Comparison of ENCODE assay signal across 24 cellular contexts in the genomic region with DNA sequence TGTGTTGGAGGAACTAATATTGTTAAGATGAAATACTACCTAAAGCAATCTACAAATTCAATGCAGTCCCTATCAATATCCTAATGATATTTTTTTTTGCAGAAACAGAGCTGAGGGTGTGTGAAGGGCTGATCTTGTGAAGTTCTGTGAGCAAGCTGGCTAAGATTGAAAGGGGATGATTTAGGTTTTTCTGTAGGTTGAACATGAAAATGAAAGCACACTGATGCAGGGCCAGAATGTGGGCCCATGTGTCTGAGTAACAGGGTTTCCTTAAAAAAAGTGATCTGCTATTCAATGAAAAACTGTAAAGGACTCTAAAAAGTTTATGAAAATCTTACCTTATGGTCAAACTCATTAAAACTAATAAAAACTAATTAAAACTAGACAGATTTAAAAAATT. TPM values are rescaled to one million over a fixed set of nuclear protein-coding genes. Genes with fewer than 3 reads are reported as not detected.
DNase-seq lines count a peak whose midpoint lies in the region; ATAC-seq and TF ChIP-seq lines count a peak whose summit lies in the region.
"Had no signal": no experiment of that assay in that cellular context is flagged by ENCODE, and none has a peak within 500 bp of the region (broad histone marks: within the 10 kb centered on the region; RNA-seq: fewer than 3 reads in every experiment).

No MANE protein-coding gene starts in this region.

- BruUV-seq in Calu3 (replicated peaks; lab: Mats Ljungman, UMichigan): no TSS peak

- no peak overlapping the region for H3K9ac ChIP-seq in BLaER1
- H3K9ac ChIP-seq in MM.1S (ENCODE audit: low read length): no peak overlapping the region

- H3K36me3 Mint-ChIP-seq in Calu3 (ENCODE audit: insufficient read depth, unreplicated experiment): peaks cover 9% of the 10 kb centered on the region
- H3K36me3 Mint-ChIP-seq in activated naive CD8-positive, alpha-beta T cell treated with anti-CD3 and anti-CD28 coated beads, Interleukin-2, amount 50 U/mL, for 24 hours (ENCODE audit: low read depth): no peaks in the 10 kb centered on the region
- peaks cover 0 to 7% of the 10 kb centered on the region in 2 donors for H3K36me3 Mint-ChIP-seq in activated T-cell treated with anti-CD3 and anti-CD28 coated beads, Interleukin-2, amount 50 U/mL, for 72 hours (ENCODE audit: insufficient read depth in 2 of 2)

- H3K4me3 ChIP-seq in BLaER1: no peak overlapping the region
- H3K4me3 ChIP-seq in MM.1S (ENCODE audit: low read length): no peak overlapping the region
- no peak overlapping the region for H3K4me3 ChIP-seq in mucosa of descending colon
- H3K4me3 ChIP-seq: A549, MG63 had no signal

- H3K9me3 ChIP-seq in BLaER1 (peaks cover 28% of the 10 kb centered on the region), MM.1S (replicated peaks; ENCODE audit: insufficient read depth, low read length) (no peaks in the 10 kb centered on the region), mucosa of descending colon (no peaks in the 10 kb centered on the region)
- H3K9me3 ChIP-seq: A549, BE2C, MG63 had no signal

- CTCF ChIA-PET in Calu3 (lab: Charles Lee): no interaction called here

- no peaks in the 10 kb centered on the region for H3K27me3 Mint-ChIP-seq in Calu3 (ENCODE audit: unreplicated experiment)
- H3K27me3 Mint-ChIP-seq in activated naive CD8-positive, alpha-beta T cell treated with anti-CD3 and anti-CD28 coated beads, Interleukin-2, amount 50 U/mL, for 24 hours: no peaks in the 10 kb centered on the region
- H3K27me3 Mint-ChIP-seq in activated T-cell treated with anti-CD3 and anti-CD28 coated beads, Interleukin-2, amount 50 U/mL, for 72 hours (ENCODE audit: low read depth): no peaks in the 10 kb centered on the region
- H3K27me3 Mint-ChIP-seq: CD4-positive, alpha-beta T cell had no signal

- peaks cover 3% of the 10 kb centered on the region for H3K9me3 Mint-ChIP-seq in Calu3 (ENCODE audit: low read depth, unreplicated experiment)
- no peaks in the 10 kb centered on the region for H3K9me3 Mint-ChIP-seq in activated naive CD8-positive, alpha-beta T cell treated with anti-CD3 and anti-CD28 coated beads, Interleukin-2, amount 50 U/mL, for 24 hours
- peaks cover 0 to 5% of the 10 kb centered on the region in 2 donors for H3K9me3 Mint-ChIP-seq in activated T-cell treated with anti-CD3 and anti-CD28 coated beads, Interleukin-2, amount 50 U/mL, for 72 hours
- H3K9me3 Mint-ChIP-seq: CD4-positive, alpha-beta T cell had no signal

- peaks cover 68% of the 10 kb centered on the region for H3K4me1 Mint-ChIP-seq in Calu3 (ENCODE audit: low read depth, unreplicated experiment)
- peaks cover 12% of the 10 kb centered on the region for H3K4me1 Mint-ChIP-seq in activated naive CD8-positive, alpha-beta T cell treated with anti-CD3 and anti-CD28 coated beads, Interleukin-2, amount 50 U/mL, for 24 hours
- peaks cover 24% of the 10 kb centered on the region for H3K4me1 Mint-ChIP-seq in activated T-cell treated with anti-CD3 and anti-CD28 coated beads, Interleukin-2, amount 50 U/mL, for 72 hours (ENCODE audit: low read depth)

- peaks cover 40% of the 10 kb centered on the region; the same call in 1 of the 2 replicates for H4K20me1 ChIP-seq in BLaER1
- no peaks in the 10 kb centered on the region for H4K20me1 ChIP-seq in MM.1S (ENCODE audit: insufficient read depth, low read length)

- H3K27ac ChIP-seq in BLaER1 (no peak overlapping the region), MM.1S (ENCODE audit: low read length) (no peak overlapping the region)

- H3K79me2 ChIP-seq in MM.1S (ENCODE audit: low read length): no peaks in the 10 kb centered on the region

- H3K4me1 ChIP-seq in BLaER1: peaks cover 74% of the 10 kb centered on the region
- H3K4me1 ChIP-seq in MM.1S (ENCODE audit: low read length): no peaks in the 10 kb centered on the region
- no peaks in the 10 kb centered on the region for H3K4me1 ChIP-seq in mucosa of descending colon (ENCODE audit: low read depth)
- H3K4me1 ChIP-seq: BE2C had no signal

- TF ChIP-seq CTCF in Calu3 (IDR thresholded peaks at IDR 0.05; ENCODE audit: unreplicated experiment) (no peak), MM.1S (IDR thresholded peaks at IDR 0.05; ENCODE audit: low read length) (no peak), mucosa of descending colon (IDR thresholded peaks at IDR 0.05) (no peak)

- intact Hi-C loops in Calu3 (cut with micrococcal nuclease; ENCODE audit: unreplicated experiment): no loop called here
- intact Hi-C loops in mucosa of descending colon (cut with DNase I, micrococcal nuclease): no loop called here

- ATAC-seq in activated naive CD8-positive, alpha-beta T cell treated with anti-CD3 and anti-CD28 coated beads, Interleukin-2, amount 50 U/mL, for 24 hours: no peak
- ATAC-seq in activated T-cell treated with anti-CD3 and anti-CD28 coated beads, Interleukin-2, amount 50 U/mL, for 72 hours (replicated peaks in 1 of 2): no peak
- ATAC-seq in mucosa of descending colon: no peak
- ATAC-seq: A549, HCT116, Panc1, SK-N-SH treated with all-trans-retinoic acid at 6 μM for 48 hours had no signal

- H2AFZ ChIP-seq in MM.1S (ENCODE audit: low read length): no peak overlapping the region

- H3K4me2 ChIP-seq in BLaER1 (peak overlapping the region; percentile 38), MM.1S (ENCODE audit: low read depth, low read length) (no peak overlapping the region)

- H3K36me3 ChIP-seq in BLaER1 (peaks cover 29% of the 10 kb centered on the region), MM.1S (replicated peaks; ENCODE audit: insufficient read depth, low read length) (no peaks in the 10 kb centered on the region), mucosa of descending colon (ENCODE audit: low read depth) (no peaks in the 10 kb centered on the region)
- H3K36me3 ChIP-seq: BE2C, MG63 had no signal

- peak overlapping the region; percentile 5 for H3K27ac Mint-ChIP-seq in Calu3 (ENCODE audit: unreplicated experiment)
- no peak overlapping the region for H3K27ac Mint-ChIP-seq in activated naive CD8-positive, alpha-beta T cell treated with anti-CD3 and anti-CD28 coated beads, Interleukin-2, amount 50 U/mL, for 24 hours
- H3K27ac Mint-ChIP-seq in activated T-cell treated with anti-CD3 and anti-CD28 coated beads, Interleukin-2, amount 50 U/mL, for 72 hours: no peak overlapping the region
- H3K27ac Mint-ChIP-seq: CD4-positive, alpha-beta T cell had no signal

- no peaks in the 10 kb centered on the region for H3K27me3 ChIP-seq in BLaER1
- no peaks in the 10 kb centered on the region for H3K27me3 ChIP-seq in MM.1S (replicated peaks; ENCODE audit: insufficient read depth, low read length)
- H3K27me3 ChIP-seq: MG63 had no signal

- H3F3A ChIP-seq in MM.1S (ENCODE audit: insufficient read depth, low read length): no peaks in the 10 kb centered on the region

- no peaks in the 10 kb centered on the region for H3K9me2 ChIP-seq in MM.1S (replicated peaks; ENCODE audit: insufficient read depth, low read length)

- DNase-seq in Calu3 (no peak), MM.1S (peak; percentile 18), activated T-cell treated with anti-CD3 and anti-CD28 coated beads for 4 hours (no peak), mucosa of descending colon (no peak)
- DNase-seq in activated naive CD8-positive, alpha-beta T cell treated with anti-CD3 and anti-CD28 coated beads, Interleukin-2, amount 50 U/mL, for 24 hours: no peak
- DNase-seq in activated T-cell treated with anti-CD3 and anti-CD28 coated beads, Interleukin-2, amount 50 U/mL, for 72 hours: no peak
- DNase-seq: BE2C; CD4-positive, alpha-beta T cell; COR-L47; Kasumi-1; MG63; NCI-H1092; NCI-H1436; NCI-H1930; NCI-H2227 treated with DMSO at 0.1 percent for 48 hours; NCI-H510A; NCI-H748 treated with DMSO at 0.1 percent for 48 hours; NK-92 treated with Interleukin-12 subunit alpha and Interleukin-12 subunit beta, amount 100 ng/mL, for 24 hours had no signal

- H3K4me3 Mint-ChIP-seq in Calu3 (ENCODE audit: low read depth, unreplicated experiment): no peak overlapping the region
- peak overlapping the region; percentile 25 for H3K4me3 Mint-ChIP-seq in activated naive CD8-positive, alpha-beta T cell treated with anti-CD3 and anti-CD28 coated beads, Interleukin-2, amount 50 U/mL, for 24 hours
- H3K4me3 Mint-ChIP-seq in activated T-cell treated with anti-CD3 and anti-CD28 coated beads, Interleukin-2, amount 50 U/mL, for 72 hours: peak overlapping the region in 1 of 2 donors; percentile 9
- H3K4me3 Mint-ChIP-seq: CD4-positive, alpha-beta T cell had no signal

RNA-seq across cellular contexts. Expression of a gene that starts 47.4 kb away (rescaled TPM):
- total RNA-seq in Calu3 (2022) (86.2 and 90.6 TPM in 2 replicates), mucosa of descending colon (10 to 100 TPM in 2 of 3 donors, 1 to 10 TPM in 1; 9.4 to 56.8 (median 13.0) TPM)
- 10 to 100 TPM; 18.4 to 21.0 TPM for total RNA-seq in activated T-cell treated with anti-CD3 and anti-CD28 coated beads, Interleukin-2, amount 50 U/mL, for 72 hours
- total RNA-seq: G401 had no signal
